1 cellular context compared by ENCODE assay signal in genomic region chr7:101124376-101125056, GRCh38.
TF ChIP-seq lines count a peak whose summit lies in the region.

No MANE protein-coding gene starts in this region.

TF ChIP-seq in HepG2, 621 proteins besides CTCF, POLR2A, EP300 and RAD21 (continued from another document and continues in another):
- TF ChIP-seq ZMAT3 (CRISPR knock-in tag; conservative IDR thresholded peaks at IDR 0.05) (peak; percentile 78; the same call in 1 of the 2 replicates), ZNF740 (CRISPR knock-in tag; IDR thresholded peaks at IDR 0.05) (no peak), IRF2 (CRISPR knock-in tag; IDR thresholded peaks at IDR 0.05) (peak; percentile 64; the same call in 1 of the 2 replicates), TOPORS (CRISPR knock-in tag; IDR thresholded peaks at IDR 0.05) (no peak), TSC22D2 (CRISPR knock-in tag; IDR thresholded peaks at IDR 0.05; ENCODE audit: borderline replicate concordance) (no peak), NFKBIZ (CRISPR knock-in tag; IDR thresholded peaks at IDR 0.05) (0 out of 2 replicates have a peak, but pooled peaks have one; percentile 23), ZBTB10 (CRISPR knock-in tag; IDR thresholded peaks at IDR 0.05; ENCODE audit: borderline replicate concordance) (peak; percentile 38; the same call in 1 of the 2 replicates), ZKSCAN8 (CRISPR knock-in tag; IDR thresholded peaks at IDR 0.05; ENCODE audit: borderline replicate concordance) (peak; percentile 71; the same call in 1 of the 2 replicates), ZNF282 (IDR thresholded peaks at IDR 0.05; ENCODE audit: partially characterized antibody) (no peak), ARID3A (IDR thresholded peaks at IDR 0.05; ENCODE audit: low read depth, low read length) (0 out of 2 replicates have a peak, but pooled peaks have one; percentile 32), TFE3 (CRISPR knock-in tag; IDR thresholded peaks at IDR 0.05) (peak; percentile 71; the same call in 1 of the 2 replicates), SRSF4 (IDR thresholded peaks at IDR 0.05; ENCODE audit: low read depth, low read length, poor library complexity, severe bottlenecking) (no peak), POLR2G (IDR thresholded peaks at IDR 0.05; ENCODE audit: low read depth, low read length) (peak; percentile 60), SP1 (IDR thresholded peaks at IDR 0.05) (no peak), SP1 (CRISPR knock-in tag; IDR thresholded peaks at IDR 0.05) (peak; percentile 29; the same call in 1 of the 2 replicates), SNAPC2 (CRISPR knock-in tag; IDR thresholded peaks at IDR 0.05) (0 out of 2 replicates have a peak, but pooled peaks have one; percentile 21), GTF2F1 (IDR thresholded peaks at IDR 0.05; ENCODE audit: low read length) (no peak), ZBTB2 (CRISPR knock-in tag; IDR thresholded peaks at IDR 0.05; ENCODE audit: low read depth) (no peak), AGO1 (IDR thresholded peaks at IDR 0.05; ENCODE audit: low read depth, low read length, poor library complexity, severe bottlenecking) (no peak), ZNF614 (CRISPR knock-in tag; IDR thresholded peaks at IDR 0.05; ENCODE audit: borderline replicate concordance) (0 out of 2 replicates have a peak, but pooled peaks have one; percentile 34), FOXJ3 (CRISPR knock-in tag; IDR thresholded peaks at IDR 0.05; ENCODE audit: borderline replicate concordance) (peak; percentile 74), MEF2D (CRISPR knock-in tag; IDR thresholded peaks at IDR 0.05) (peak; percentile 73), ZNF724P (CRISPR knock-in tag; IDR thresholded peaks at IDR 0.05; ENCODE audit: borderline replicate concordance) (no peak), MXI1 (IDR thresholded peaks at IDR 0.05; ENCODE audit: borderline replicate concordance, low read depth, low read length) (peak; percentile 70; the same call in 1 of the 3 replicates), PITX1 (CRISPR knock-in tag; IDR thresholded peaks at IDR 0.05) (peak; percentile 97), TCF7 (IDR thresholded peaks at IDR 0.05; ENCODE audit: low read depth) (0 out of 2 replicates have a peak, but pooled peaks have one; percentile 30), ELF3 (CRISPR knock-in tag; IDR thresholded peaks at IDR 0.05) (peak; percentile 90), ZNF331 (CRISPR knock-in tag; IDR thresholded peaks at IDR 0.05) (peak; percentile 34; the same call in 1 of the 2 replicates), ZNF292 (CRISPR knock-in tag; IDR thresholded peaks at IDR 0.05; ENCODE audit: borderline replicate concordance, low read depth) (peak; percentile 62), ZXDC (CRISPR knock-in tag; IDR thresholded peaks at IDR 0.05) (no peak), SOX5 (CRISPR knock-in tag; IDR thresholded peaks at IDR 0.05; ENCODE audit: borderline replicate concordance) (peak; percentile 82; the same call in 1 of the 2 replicates), RFX3 (CRISPR knock-in tag; IDR thresholded peaks at IDR 0.05) (peak; percentile 76), MED1 (CRISPR knock-in tag; IDR thresholded peaks at IDR 0.05) (peak; percentile 98), ZNF317 (CRISPR knock-in tag; IDR thresholded peaks at IDR 0.05) (0 out of 2 replicates have a peak, but pooled peaks have one; percentile 27), SETDB1 (CRISPR knock-in tag; IDR thresholded peaks at IDR 0.05; ENCODE audit: borderline replicate concordance) (no peak), ATRX (CRISPR knock-in tag; IDR thresholded peaks at IDR 0.05; ENCODE audit: borderline replicate concordance) (no peak), RXRB (CRISPR knock-in tag; IDR thresholded peaks at IDR 0.05; ENCODE audit: borderline replicate concordance) (peak; percentile 72; the same call in 1 of the 2 replicates), ARID4A (CRISPR knock-in tag; IDR thresholded peaks at IDR 0.05; ENCODE audit: borderline replicate concordance) (peak; percentile 51; the same call in 1 of the 2 replicates), MBD4 (IDR thresholded peaks at IDR 0.05; ENCODE audit: borderline replicate concordance, low read length) (no peak), ZSCAN30 (CRISPR knock-in tag; IDR thresholded peaks at IDR 0.05) (no peak), HOXA3 (CRISPR knock-in tag; IDR thresholded peaks at IDR 0.05) (peak; percentile 58; the same call in 1 of the 2 replicates), HNRNPH1 (optimal IDR thresholded peaks at IDR 0.05; ENCODE audit: low read depth, low read length) (no peak), KLF13 (CRISPR knock-in tag; IDR thresholded peaks at IDR 0.05) (no peak), PTBP1 (IDR thresholded peaks at IDR 0.05; ENCODE audit: low read depth, low read length, poor library complexity, severe bottlenecking) (no peak), MYNN (CRISPR knock-in tag; IDR thresholded peaks at IDR 0.05; ENCODE audit: low read depth) (no peak)
